In genomic region chr17:5861246-5861645, GRCh38 we compare ENCODE assay signal across 7 cellular contexts.
"Had no signal": no experiment of that assay in that cellular context is flagged by ENCODE, and none has a peak within 500 bp of the region (broad histone marks: within the 10 kb centered on the region; RNA-seq: fewer than 3 reads in every experiment).

No MANE protein-coding gene starts in this region.

- H3K4me1 ChIP-seq: HAP-1 had no signal

- DNase-seq: GM23248, GOT3, H7, IMR-90 had no signal

- H3K9ac ChIP-seq: GM23248 had no signal

- H2AFZ ChIP-seq: GM23248 had no signal

- H3K4me3 ChIP-seq: GM23248, HAP-1, K562 had no signal

- H3K9me3 ChIP-seq: HAP-1 had no signal

- H3K27ac ChIP-seq: GM23248 had no signal

- ATAC-seq: HCT116, K562 had no signal

- H3K36me3 ChIP-seq: HAP-1 had no signal
